Comparison of ENCODE assay signal across 31 cellular contexts in the genomic region with DNA sequence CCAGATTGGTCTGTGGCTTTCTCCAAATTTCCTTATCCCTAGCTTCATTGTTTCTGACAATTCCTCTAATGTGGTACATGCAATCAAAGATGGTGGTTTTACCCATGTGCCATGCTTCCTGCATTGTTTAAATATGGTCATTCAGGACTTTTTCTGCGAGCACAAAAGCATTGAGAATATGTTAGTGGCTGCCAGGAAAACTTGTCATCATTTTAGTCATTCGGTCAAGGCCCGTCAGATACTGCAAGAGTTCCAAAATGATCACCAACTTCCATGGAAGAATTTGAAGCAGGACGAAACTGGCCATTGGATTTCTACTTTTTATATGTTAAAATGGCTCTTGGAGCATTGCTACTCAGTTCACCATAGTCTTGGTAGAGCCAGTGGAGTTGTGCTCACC. TPM values are rescaled to one million over a fixed set of nuclear protein-coding genes. Genes with fewer than 3 reads are reported as not detected.
A peak's percentile ranks its signal among the peaks of the same experiment; 100 is the strongest.
DNase-seq lines count a peak whose midpoint lies in the region; ATAC-seq and TF ChIP-seq lines count a peak whose summit lies in the region.
"Had no signal": no experiment of that assay in that cellular context is flagged by ENCODE, and none has a peak within 500 bp of the region (broad histone marks: within the 10 kb centered on the region; RNA-seq: fewer than 3 reads in every experiment).

No MANE protein-coding gene starts in this region.

- H3K4me2 ChIP-seq in fibroblast of lung (ENCODE audit: extremely low read depth, insufficient read depth, low read length), result peak overlapping the region; percentile 19

- peak overlapping the region; percentile 44 for H3K4me3 Mint-ChIP-seq in activated naive CD8-positive, alpha-beta T cell
- no peak overlapping the region for H3K4me3 Mint-ChIP-seq in activated naive CD8-positive, alpha-beta T cell treated with anti-CD3 and anti-CD28 coated beads, Interleukin-2, amount 50 U/mL, for 24 hours
- H3K4me3 Mint-ChIP-seq in stimulated activated naive CD8-positive, alpha-beta T cell treated with anti-CD3 and anti-CD28 coated beads, Interleukin-15, amount 100 ng/mL, for 72 hours, result no peak overlapping the region
- H3K4me3 Mint-ChIP-seq: activated T-cell treated with anti-CD3 and anti-CD28 coated beads, Interleukin-2, amount 50 U/mL, for 4 hours; memory B cell had no signal

- H3K9me3 ChIP-seq in fibroblast of lung (ENCODE audit: control insufficient read depth, insufficient read depth, low read depth, low read length), result no peaks in the 10 kb centered on the region
- H3K9me3 ChIP-seq: esophagus muscularis mucosa had no signal

- no peaks in the 10 kb centered on the region for H3K27me3 Mint-ChIP-seq in activated naive CD8-positive, alpha-beta T cell
- no peaks in the 10 kb centered on the region for H3K27me3 Mint-ChIP-seq in activated naive CD8-positive, alpha-beta T cell treated with anti-CD3 and anti-CD28 coated beads, Interleukin-2, amount 50 U/mL, for 24 hours
- no peaks in the 10 kb centered on the region for H3K27me3 Mint-ChIP-seq in stimulated activated naive CD8-positive, alpha-beta T cell treated with anti-CD3 and anti-CD28 coated beads, Interleukin-15, amount 100 ng/mL, for 72 hours
- H3K27me3 Mint-ChIP-seq: memory B cell, type B pancreatic cell had no signal

- ATAC-seq in activated naive CD8-positive, alpha-beta T cell treated with anti-CD3 and anti-CD28 coated beads, Interleukin-2, amount 50 U/mL, for 24 hours, result no peak
- ATAC-seq in stimulated activated naive CD8-positive, alpha-beta T cell treated with anti-CD3 and anti-CD28 coated beads, Interleukin-15, amount 100 ng/mL, for 72 hours, result no peak
- ATAC-seq: activated T-cell treated with anti-CD3 and anti-CD28 coated beads, Interleukin-2, amount 50 U/mL, for 4 hours; stimulated activated naive CD8-positive, alpha-beta T cell treated with anti-CD3 and anti-CD28 coated beads, Interleukin-15, Interleukin-2, amounts not matched to agents 100 U/mL and 50 U/mL, for 24 hours had no signal

- H3K4me1 Mint-ChIP-seq in activated naive CD8-positive, alpha-beta T cell (ENCODE audit: low read depth), result peaks cover 80% of the 10 kb centered on the region
- peaks cover 69% of the 10 kb centered on the region for H3K4me1 Mint-ChIP-seq in activated naive CD8-positive, alpha-beta T cell treated with anti-CD3 and anti-CD28 coated beads, Interleukin-2, amount 50 U/mL, for 24 hours
- H3K4me1 Mint-ChIP-seq in stimulated activated naive CD8-positive, alpha-beta T cell treated with anti-CD3 and anti-CD28 coated beads, Interleukin-15, amount 100 ng/mL, for 72 hours, result peaks cover 59% of the 10 kb centered on the region

- H3K27me3 ChIP-seq in fibroblast of lung (ENCODE audit: control insufficient read depth, insufficient read depth, low read length), result no peaks in the 10 kb centered on the region
- H3K27me3 ChIP-seq: esophagus muscularis mucosa had no signal

- peaks cover 27% of the 10 kb centered on the region for H3K36me3 Mint-ChIP-seq in activated naive CD8-positive, alpha-beta T cell
- peaks cover 58% of the 10 kb centered on the region for H3K36me3 Mint-ChIP-seq in activated naive CD8-positive, alpha-beta T cell treated with anti-CD3 and anti-CD28 coated beads, Interleukin-2, amount 50 U/mL, for 24 hours (ENCODE audit: low read depth)

- no peak overlapping the region for H3K4me3 ChIP-seq in fibroblast of lung (replicated peaks in 1 of 4; ENCODE audit: control extremely low read depth in 1 of 4, insufficient read depth in 1 of 4, low read depth in 3 of 4, low read length in 4 of 4)
- H3K4me3 ChIP-seq: esophagus muscularis mucosa, HAP-1 had no signal

- no peak overlapping the region for H3K9ac ChIP-seq in fibroblast of lung (ENCODE audit: insufficient read depth, low read length)

- no peaks in the 10 kb centered on the region for H4K20me1 ChIP-seq in fibroblast of lung (ENCODE audit: control insufficient read depth, extremely low read depth, insufficient read depth, low read length)

- H3K27ac Mint-ChIP-seq in activated naive CD8-positive, alpha-beta T cell, result no peak overlapping the region
- no peak overlapping the region for H3K27ac Mint-ChIP-seq in activated naive CD8-positive, alpha-beta T cell treated with anti-CD3 and anti-CD28 coated beads, Interleukin-2, amount 50 U/mL, for 24 hours
- H3K27ac Mint-ChIP-seq in stimulated activated naive CD8-positive, alpha-beta T cell treated with anti-CD3 and anti-CD28 coated beads, Interleukin-15, amount 100 ng/mL, for 72 hours, result no peak overlapping the region

- H3K79me2 ChIP-seq in fibroblast of lung (ENCODE audit: control insufficient read depth, insufficient read depth, low read length), result peaks cover 75% of the 10 kb centered on the region

- no peak for TF ChIP-seq CTCF in fibroblast of lung (conservative IDR thresholded peaks at IDR 0.05 in 1 of 2, IDR thresholded peaks at IDR 0.05 in 1 of 2; ENCODE audit: low read depth in 1 of 2, low read length in 2 of 2)

- no peaks in the 10 kb centered on the region for H3K9me3 Mint-ChIP-seq in activated naive CD8-positive, alpha-beta T cell (ENCODE audit: low read depth)
- H3K9me3 Mint-ChIP-seq in activated naive CD8-positive, alpha-beta T cell treated with anti-CD3 and anti-CD28 coated beads, Interleukin-2, amount 50 U/mL, for 24 hours, result no peaks in the 10 kb centered on the region
- H3K9me3 Mint-ChIP-seq in stimulated activated naive CD8-positive, alpha-beta T cell treated with anti-CD3 and anti-CD28 coated beads, Interleukin-15, amount 100 ng/mL, for 72 hours, result peaks cover 4 to 7% of the 10 kb centered on the region in 2 donors
- H3K9me3 Mint-ChIP-seq: activated T-cell treated with anti-CD3 and anti-CD28 coated beads, Interleukin-2, amount 50 U/mL, for 4 hours had no signal

- no peak overlapping the region for H2AFZ ChIP-seq in fibroblast of lung (ENCODE audit: low read length)

- DNase-seq in activated naive CD8-positive, alpha-beta T cell treated with anti-CD3 and anti-CD28 coated beads, Interleukin-2, amount 50 U/mL, for 24 hours, result no peak
- DNase-seq in RPMI7951 (ENCODE audit: low read depth) (peak; percentile 15), fibroblast of lung (ENCODE audit: low read depth in 2 of 2) (peak in 1 of 2 donors; percentile 34), stromal cell of bone marrow (ENCODE audit: low read depth) (peak; percentile 14), GDM1 (lab: John Stamatoyannopoulos, UW) (no peak), HPDE6-E6E7 (ENCODE audit: extremely low spot score) (no peak)
- DNase-seq in stimulated activated naive CD8-positive, alpha-beta T cell treated with anti-CD3 and anti-CD28 coated beads, Interleukin-15, amount 100 ng/mL, for 72 hours, result no peak
- DNase-seq: activated CD4-positive, CD25-positive, alpha-beta regulatory T cell treated with anti-CD3 and anti-CD28 coated beads, Interleukin-2, amount 50 U/mL, for 72 hours; activated naive CD4-positive, alpha-beta T cell treated with Interleukin-2 at 50 U/mL for 16 hours; activated T-cell treated with anti-CD3 and anti-CD28 coated beads, Interleukin-2, amount 50 U/mL, for 4 hours; aorta; effector CD8-positive, alpha-beta T cell; glutamatergic neuron; Karpas-422; NCI-H1092; NCI-H187 treated with DMSO at 0.1 percent for 48 hours; NCI-H2227 treated with DMSO at 0.1 percent for 48 hours; NCI-H748 treated with DMSO at 0.1 percent for 48 hours; retina; SHP77 treated with DMSO at 0.1 percent for 48 hours; stimulated activated CD4-positive, alpha-beta T cell treated with anti-CD3 and anti-CD28 coated beads, Interleukin-4, amount 100 ng/mL, for 4 hours; stimulated activated naive CD8-positive, alpha-beta T cell treated with anti-CD3 and anti-CD28 coated beads, Interleukin-15, Interleukin-2, amounts not matched to agents 100 U/mL and 50 U/mL, for 24 hours; SW 1271 had no signal

- peaks cover 8% of the 10 kb centered on the region for H3K4me1 ChIP-seq in fibroblast of lung (ENCODE audit: control insufficient read depth, extremely low read depth, insufficient read depth, low read length)

- no peak overlapping the region for H3K27ac ChIP-seq in fibroblast of lung (ENCODE audit: insufficient read depth, low read length)

- peaks cover 5% of the 10 kb centered on the region for H3K36me3 ChIP-seq in fibroblast of lung (ENCODE audit: control insufficient read depth, insufficient read depth, low read length)

RNA-seq across cellular contexts. Expression of a gene that starts 3.7 kb away (rescaled TPM):
- 7.4 and 10.2 TPM in 2 replicates for total RNA-seq in RPMI7951 (2014; rRNA removed; shearing (Covaris generic))
- 12.3 and 12.7 TPM in 2 replicates for total RNA-seq in fibroblast of lung
- polyA plus RNA-seq in fibroblast of lung, result 12.0 and 19.5 TPM in 2 replicates
- polyA plus RNA-seq in fibroblast of lung (2012), result 4.7 and 7.8 TPM in 2 replicates
- polyA minus RNA-seq in fibroblast of lung (ENCODE audit: low replicate concordance), result 13.7 and 16.5 TPM in 2 replicates

RNA-seq across cellular contexts. Expression of a gene that starts 3.7 kb away (rescaled TPM):
- total RNA-seq in RPMI7951 (2014; rRNA removed; shearing (Covaris generic)), result 62.7 and 71.3 TPM in 2 replicates
- total RNA-seq in fibroblast of lung, result 87.6 and 98.6 TPM in 2 replicates
- polyA plus RNA-seq in fibroblast of lung, result 73.3 and 88.0 TPM in 2 replicates
- polyA plus RNA-seq in fibroblast of lung (2012), result 35.1 and 44.7 TPM in 2 replicates
- polyA minus RNA-seq in fibroblast of lung (ENCODE audit: low replicate concordance), result 26.6 and 27.8 TPM in 2 replicates

RNA-seq across cellular contexts. Expression of a gene that starts 34.2 kb away (rescaled TPM):
- 0.36 TPM in 1 of 2 replicates, not detected in the other for total RNA-seq in RPMI7951 (2014; rRNA removed; shearing (Covaris generic))
- total RNA-seq in fibroblast of lung, result not detected in 2 replicates
- 0.02 TPM in 1 of 2 replicates, not detected in the other for polyA plus RNA-seq in fibroblast of lung
- not detected in 2 replicates for polyA plus RNA-seq in fibroblast of lung (2012)
- not detected in 2 replicates for polyA minus RNA-seq in fibroblast of lung (ENCODE audit: low replicate concordance)
- total RNA-seq: cerebellum, myocyte had no signal
- polyA plus RNA-seq: BJ had no signal

Comparison
In these comparisons a context has a peak if more than half of its experiments do, and no peak if none do; other contexts are left out.
1. DNase-seq: peak in RPMI7951 (single experiment) and stromal cell of bone marrow (single experiment); none in activated naive CD8-positive, alpha-beta T cell treated with anti-CD3 and anti-CD28 coated beads, Interleukin-2, amount 50 U/mL, for 24 hours (single experiment), stimulated activated naive CD8-positive, alpha-beta T cell treated with anti-CD3 and anti-CD28 coated beads, Interleukin-15, amount 100 ng/mL, for 72 hours (0 of 2), GDM1 (single experiment) and HPDE6-E6E7 (single experiment).